ENCODE assay signal across 1 cellular context in the genomic region with DNA sequence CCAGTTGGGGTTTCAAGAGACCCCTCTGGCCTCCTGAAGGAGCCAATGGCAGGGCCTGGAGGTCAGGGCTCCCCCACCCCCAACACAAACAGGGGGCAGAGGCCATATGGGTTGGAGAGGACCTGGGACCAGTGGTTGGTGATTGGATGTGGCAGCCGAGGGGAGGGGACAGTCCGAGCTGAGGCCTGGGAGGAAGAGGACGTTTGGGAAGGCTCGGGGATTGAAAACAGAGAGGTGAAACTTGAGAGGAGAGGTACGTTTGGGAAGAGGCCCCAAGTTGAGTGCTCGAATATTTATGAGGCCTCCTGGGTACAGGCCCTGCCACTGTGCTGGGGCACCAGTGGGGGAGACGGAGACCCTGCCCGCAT.
A peak's percentile ranks its signal among the peaks of the same experiment; 100 is the strongest.
TF ChIP-seq lines count a peak whose summit lies in the region.

No MANE protein-coding gene starts in this region.

TF ChIP-seq in K562, 482 proteins besides CTCF, POLR2A, EP300 and RAD21:
- TF ChIP-seq FUS (optimal IDR thresholded peaks at IDR 0.05; ENCODE audit: low read depth, low read length) (no peak), TBP (optimal IDR thresholded peaks at IDR 0.05; ENCODE audit: low read depth, low read length) (peak; percentile 15), FOXA3 (CRISPR knock-in tag; conservative IDR thresholded peaks at IDR 0.05 in 1 of 2, IDR thresholded peaks at IDR 0.05 in 1 of 2) (0 out of 4 replicates have a peak, but pooled peaks of 1 of the 2 experiments have one; percentile 34), CTBP1 (IDR thresholded peaks at IDR 0.05; ENCODE audit: borderline replicate concordance) (0 out of 2 replicates have a peak, but pooled peaks have one; percentile 4), TEAD2 (tag; IDR thresholded peaks at IDR 0.05) (no peak), GTF2E2 (tag; IDR thresholded peaks at IDR 0.05) (no peak), POLR2B (IDR thresholded peaks at IDR 0.05; ENCODE audit: low read depth, partially characterized antibody) (peak; percentile 70), MAZ (CRISPR knock-in tag; conservative IDR thresholded peaks at IDR 0.05 in 1 of 2, IDR thresholded peaks at IDR 0.05 in 1 of 2) (peak in 1 of 2 experiments; percentile 24; a peak in 1 of 4 replicates), TAF1 (IDR thresholded peaks at IDR 0.05; ENCODE audit: control insufficient read depth, extremely low read depth, insufficient read depth, low read length, severe bottlenecking) (peak; percentile 44), NR2C2 (CRISPR knock-in tag; IDR thresholded peaks at IDR 0.05) (no peak), NR2C2 (tag; IDR thresholded peaks at IDR 0.05) (peak; percentile 13; the same call in 1 of the 2 replicates), NFYB (IDR thresholded peaks at IDR 0.05; ENCODE audit: extremely low read depth, insufficient read length) (peak; percentile 56), NR2C1 (IDR thresholded peaks at IDR 0.05) (peak; percentile 48; the same call in 1 of the 2 replicates), NR2C1 (tag; IDR thresholded peaks at IDR 0.05) (no peak), ZFX (CRISPR knock-in tag; IDR thresholded peaks at IDR 0.05) (peak; percentile 58), RNF2 (IDR thresholded peaks at IDR 0.05) (no peak), TAF9B (IDR thresholded peaks at IDR 0.05; ENCODE audit: partially characterized antibody) (peak; percentile 39), MTA3 (IDR thresholded peaks at IDR 0.05; ENCODE audit: borderline replicate concordance) (0 out of 2 replicates have a peak, but pooled peaks have one; percentile 21), BRD9 (IDR thresholded peaks at IDR 0.05; ENCODE audit: low read depth, partially characterized antibody) (peak; percentile 36), SUPT5H (IDR thresholded peaks at IDR 0.05) (peak; percentile 62), ZNF41 (CRISPR knock-in tag; conservative IDR thresholded peaks at IDR 0.05) (no peak)
- TF ChIP-seq, protein P1, sequence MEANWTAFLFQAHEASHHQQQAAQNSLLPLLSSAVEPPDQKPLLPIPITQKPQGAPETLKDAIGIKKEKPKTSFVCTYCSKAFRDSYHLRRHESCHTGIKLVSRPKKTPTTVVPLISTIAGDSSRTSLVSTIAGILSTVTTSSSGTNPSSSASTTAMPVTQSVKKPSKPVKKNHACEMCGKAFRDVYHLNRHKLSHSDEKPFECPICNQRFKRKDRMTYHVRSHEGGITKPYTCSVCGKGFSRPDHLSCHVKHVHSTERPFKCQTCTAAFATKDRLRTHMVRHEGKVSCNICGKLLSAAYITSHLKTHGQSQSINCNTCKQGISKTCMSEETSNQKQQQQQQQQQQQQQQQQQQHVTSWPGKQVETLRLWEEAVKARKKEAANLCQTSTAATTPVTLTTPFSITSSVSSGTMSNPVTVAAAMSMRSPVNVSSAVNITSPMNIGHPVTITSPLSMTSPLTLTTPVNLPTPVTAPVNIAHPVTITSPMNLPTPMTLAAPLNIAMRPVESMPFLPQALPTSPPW (CRISPR knock-in tag; IDR thresholded peaks at IDR 0.05) = 0 out of 2 replicates have a peak, but pooled peaks have one; percentile 3
- TF ChIP-seq, protein P2, sequence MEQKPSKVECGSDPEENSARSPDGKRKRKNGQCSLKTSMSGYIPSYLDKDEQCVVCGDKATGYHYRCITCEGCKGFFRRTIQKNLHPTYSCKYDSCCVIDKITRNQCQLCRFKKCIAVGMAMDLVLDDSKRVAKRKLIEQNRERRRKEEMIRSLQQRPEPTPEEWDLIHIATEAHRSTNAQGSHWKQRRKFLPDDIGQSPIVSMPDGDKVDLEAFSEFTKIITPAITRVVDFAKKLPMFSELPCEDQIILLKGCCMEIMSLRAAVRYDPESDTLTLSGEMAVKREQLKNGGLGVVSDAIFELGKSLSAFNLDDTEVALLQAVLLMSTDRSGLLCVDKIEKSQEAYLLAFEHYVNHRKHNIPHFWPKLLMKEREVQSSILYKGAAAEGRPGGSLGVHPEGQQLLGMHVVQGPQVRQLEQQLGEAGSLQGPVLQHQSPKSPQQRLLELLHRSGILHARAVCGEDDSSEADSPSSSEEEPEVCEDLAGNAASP (IDR thresholded peaks at IDR 0.05) = no peak
TF ChIP-seq in K562: peak in this region for 15.
